ENCODE assay signal across 9 cellular contexts in the genomic region with DNA sequence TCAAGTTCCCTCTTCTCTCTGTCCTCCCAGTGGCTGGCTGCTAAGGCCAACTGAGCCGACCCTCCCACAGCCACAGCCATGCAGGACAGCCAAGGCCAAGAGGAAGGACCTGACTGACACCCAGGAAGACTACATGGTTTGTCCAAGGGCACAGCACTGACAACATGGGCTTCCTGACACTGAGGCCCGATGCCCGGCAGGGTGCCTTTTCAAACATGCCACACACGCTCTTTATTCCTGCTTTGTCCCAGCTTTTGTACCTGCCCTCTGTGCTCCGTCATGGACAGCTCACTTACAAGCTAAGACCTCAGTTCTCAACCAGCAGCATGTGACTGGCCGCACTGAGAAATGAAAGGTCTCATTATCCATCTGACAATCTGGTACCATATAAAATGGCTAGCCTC. TPM values are rescaled to one million over a fixed set of nuclear protein-coding genes. Genes with fewer than 3 reads are reported as not detected.
A peak's percentile ranks its signal among the peaks of the same experiment; 100 is the strongest.
DNase-seq lines count a peak whose midpoint lies in the region; ATAC-seq and TF ChIP-seq lines count a peak whose summit lies in the region.
"Had no signal": no experiment of that assay in that cellular context is flagged by ENCODE, and none has a peak within 500 bp of the region (broad histone marks: within the 10 kb centered on the region; RNA-seq: fewer than 3 reads in every experiment).

No MANE protein-coding gene starts in this region.

- H3K4me3 ChIP-seq in SK-N-SH (ENCODE audit: low read depth in 2 of 2, low read length in 1 of 2), result no peak overlapping the region

- peak overlapping the region; percentile 87 to 91 for H3K27ac ChIP-seq in SK-N-SH (ENCODE audit: low read depth in 2 of 2, low read length in 1 of 2)

- DNase-seq in CD1c-positive myeloid dendritic cell (ENCODE audit: extremely low spot score) (peak; percentile 52), SK-N-SH (no peak), Right ventricle myocardium superior (no peak), pons (ENCODE audit: low spot score) (peak; percentile 67), T-cell (no peak), inferior parietal cortex (ENCODE audit: extremely low spot score) (no peak)
- no peak for DNase-seq in activated CD4-positive, CD25-positive, alpha-beta regulatory T cell treated with anti-CD3 and anti-CD28 coated beads, Interleukin-2, amount 50 U/mL, for 72 hours
- DNase-seq in T-helper 2 cell treated with Interferon-gamma antibody and Interleukin-4, amounts not matched to agents 5 μg/mL and 100 μg/mL, for 36 hours (ENCODE audit: low spot score), result no peak
- DNase-seq: activated CD4-positive, CD25-positive, alpha-beta regulatory T cell had no signal

- H3K9ac ChIP-seq in SK-N-SH, result peak overlapping the region; percentile 45

- CTCF ChIA-PET in SK-N-SH (lab: Yijun Ruan, JAX), result interaction anchor here (0.6 to 4.0 kb wide), 13 partner anchors 9 to 284 kb away, joined by 3 to 17 read pairs (median 4); no protein-coding TSS in a partner anchor
- CTCF ChIA-PET in T-cell (lab: Charles Lee), result no interaction called here

- H3K27me3 Mint-ChIP-seq in T-cell, result no peaks in the 10 kb centered on the region
- no peaks in the 10 kb centered on the region for H3K27me3 Mint-ChIP-seq in T-helper 2 cell treated with Interferon-gamma antibody and Interleukin-4, amounts not matched to agents 5 μg/mL and 100 μg/mL, for 36 hours (ENCODE audit: low read depth)

- peaks cover 48% of the 10 kb centered on the region in 2 experiments for H3K4me1 ChIP-seq in SK-N-SH (ENCODE audit: control insufficient read depth in 1 of 2, insufficient read depth in 2 of 2, low read depth in 1 of 2, low read length in 1 of 2)

- peak overlapping the region; percentile 66 for H3K4me2 ChIP-seq in SK-N-SH

- H3K36me3 Mint-ChIP-seq in T-cell, result peaks cover 27% of the 10 kb centered on the region
- peaks cover 8% of the 10 kb centered on the region for H3K36me3 Mint-ChIP-seq in T-helper 2 cell treated with Interferon-gamma antibody and Interleukin-4, amounts not matched to agents 5 μg/mL and 100 μg/mL, for 36 hours (ENCODE audit: low read depth)

- 97% methylated on average over 6 of the region's 6 CpGs for WGBS in SK-N-SH (ENCODE audit: low lambda C conversion rate)

- H3K4me1 Mint-ChIP-seq in T-cell, result peaks cover 25 to 45% (median 36%) of the 10 kb centered on the region in 3 donors
- H3K4me1 Mint-ChIP-seq in T-helper 2 cell treated with Interferon-gamma antibody and Interleukin-4, amounts not matched to agents 5 μg/mL and 100 μg/mL, for 36 hours (ENCODE audit: low read depth), result peaks cover 11% of the 10 kb centered on the region

- peak; percentile 30 for ATAC-seq in Right ventricle myocardium superior (ENCODE audit: poor library complexity)
- no peak for ATAC-seq in T-cell (replicated peaks in 1 of 4)

- intact Hi-C loops in Right ventricle myocardium superior (cut with DNase I), result no loop called here

- H3K9me2 ChIP-seq in SK-N-SH, result no peaks in the 10 kb centered on the region

- peak overlapping the region in 1 of 3 donors; percentile 36 for H3K4me3 Mint-ChIP-seq in T-cell
- no peak overlapping the region for H3K4me3 Mint-ChIP-seq in T-helper 2 cell treated with Interferon-gamma antibody and Interleukin-4, amounts not matched to agents 5 μg/mL and 100 μg/mL, for 36 hours

- peaks cover 83% of the 10 kb centered on the region for H3K79me2 ChIP-seq in SK-N-SH (ENCODE audit: insufficient read depth)

- no peak for TF ChIP-seq RAD21 in SK-N-SH (IDR thresholded peaks at IDR 0.05; ENCODE audit: low read length)

- peaks cover 0 to 3% (median 0%) of the 10 kb centered on the region in 3 donors for H3K9me3 Mint-ChIP-seq in T-cell
- H3K9me3 Mint-ChIP-seq in T-helper 2 cell treated with Interferon-gamma antibody and Interleukin-4, amounts not matched to agents 5 μg/mL and 100 μg/mL, for 36 hours, result no peaks in the 10 kb centered on the region

- POLR2A ChIA-PET in SK-N-SH (lab: Yijun Ruan, JAX), result interaction anchor here (1.0 to 1.9 kb wide), 3 partner anchors 23 to 71 kb away, joined by 3 to 6 read pairs (median 5); no protein-coding TSS in a partner anchor
- POLR2A ChIA-PET in T-cell (lab: Charles Lee), result no interaction called here

- no peaks in the 10 kb centered on the region for H3K27me3 ChIP-seq in SK-N-SH (ENCODE audit: insufficient read depth)

- no peaks in the 10 kb centered on the region for H3K9me3 ChIP-seq in SK-N-SH

- H3K36me3 ChIP-seq in SK-N-SH (replicated peaks in 1 of 2; ENCODE audit: control insufficient read depth in 1 of 2, insufficient read depth in 2 of 2, low read length in 1 of 2), result peaks cover 15 to 17% of the 10 kb centered on the region in 2 experiments

- peaks cover 30% of the 10 kb centered on the region for H3F3A ChIP-seq in SK-N-SH (replicated peaks; ENCODE audit: insufficient read depth)

- no peaks in the 10 kb centered on the region for H4K20me1 ChIP-seq in SK-N-SH (ENCODE audit: insufficient read depth)

- TF ChIP-seq CTCF in SK-N-SH (IDR thresholded peaks at IDR 0.05), result no peak

- H3K27ac Mint-ChIP-seq in T-cell, result no peak overlapping the region
- H3K27ac Mint-ChIP-seq in T-helper 2 cell treated with Interferon-gamma antibody and Interleukin-4, amounts not matched to agents 5 μg/mL and 100 μg/mL, for 36 hours, result no peak overlapping the region

- H2AFZ ChIP-seq in SK-N-SH (ENCODE audit: low read depth), result no peak overlapping the region

- TF ChIP-seq EP300 in SK-N-SH (IDR thresholded peaks at IDR 0.05; ENCODE audit: borderline replicate concordance in 1 of 2, low read depth in 1 of 2, low read length in 1 of 2), result no peak

TF ChIP-seq in SK-N-SH, 30 proteins besides CTCF, POLR2A, EP300 and RAD21 (continues in another document):
- TF ChIP-seq FOSL2 (IDR thresholded peaks at IDR 0.05; ENCODE audit: borderline replicate concordance, low read depth) (no peak), EZH2phosphoT487 (IDR thresholded peaks at IDR 0.05; ENCODE audit: borderline replicate concordance, low read depth) (no peak), RFX5 (IDR thresholded peaks at IDR 0.05; ENCODE audit: low read length) (no peak), SIN3A (IDR thresholded peaks at IDR 0.05; ENCODE audit: borderline replicate concordance, low read depth, low read length) (no peak), TCF12 (IDR thresholded peaks at IDR 0.05) (no peak), RXRA (IDR thresholded peaks at IDR 0.05; ENCODE audit: borderline replicate concordance, low read depth) (no peak), TEAD4 (IDR thresholded peaks at IDR 0.05; ENCODE audit: borderline replicate concordance, insufficient read depth) (no peak), ZBTB33 (IDR thresholded peaks at IDR 0.05; ENCODE audit: borderline replicate concordance, low read depth) (no peak), FOXJ3 (CRISPR knock-in tag; IDR thresholded peaks at IDR 0.05) (no peak), MXI1 (IDR thresholded peaks at IDR 0.05; ENCODE audit: low read depth, low read length) (no peak; the same call in 1 of the 2 replicates), GABPA (IDR thresholded peaks at IDR 0.05; ENCODE audit: low read depth) (no peak), NFIC (IDR thresholded peaks at IDR 0.05; ENCODE audit: borderline replicate concordance) (no peak), POLR2AphosphoS5 (IDR thresholded peaks at IDR 0.05; ENCODE audit: low read depth, low read length) (no peak)
- TF ChIP-seq, protein P1, sequence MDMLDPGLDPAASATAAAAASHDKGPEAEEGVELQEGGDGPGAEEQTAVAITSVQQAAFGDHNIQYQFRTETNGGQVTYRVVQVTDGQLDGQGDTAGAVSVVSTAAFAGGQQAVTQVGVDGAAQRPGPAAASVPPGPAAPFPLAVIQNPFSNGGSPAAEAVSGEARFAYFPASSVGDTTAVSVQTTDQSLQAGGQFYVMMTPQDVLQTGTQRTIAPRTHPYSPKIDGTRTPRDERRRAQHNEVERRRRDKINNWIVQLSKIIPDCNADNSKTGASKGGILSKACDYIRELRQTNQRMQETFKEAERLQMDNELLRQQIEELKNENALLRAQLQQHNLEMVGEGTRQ (IDR thresholded peaks at IDR 0.05; ENCODE audit: borderline replicate concordance, low read depth, low read length), result no peak

RNA-seq across cellular contexts. Expression of gene TEX2, which starts 45.8 kb away (rescaled TPM):
- 24.0 and 30.7 TPM in 2 replicates for polyA plus RNA-seq in SK-N-SH (2012; rRNA removed)
- 26.9 and 29.1 TPM in 2 replicates for polyA plus RNA-seq in SK-N-SH (2012; cell fraction: cytosol; rRNA removed)
- 24.0 and 32.4 TPM in 2 replicates for polyA plus RNA-seq in SK-N-SH (2012; cell fraction: nucleus; rRNA removed)
- total RNA-seq in Right ventricle myocardium superior (54.0 TPM), T-cell (10 to 100 TPM; 12.5 to 16.4 (median 14.8) TPM)

Comparison
In these comparisons a context has a peak if more than half of its experiments do, and no peak if none do; other contexts are left out.
1. DNase-seq: peak in CD1c-positive myeloid dendritic cell (single experiment) and pons (single experiment); none in SK-N-SH (single experiment), Right ventricle myocardium superior (single experiment), T-cell (0 of 34), activated CD4-positive, CD25-positive, alpha-beta regulatory T cell treated with anti-CD3 and anti-CD28 coated beads, Interleukin-2, amount 50 U/mL, for 72 hours (single experiment), T-helper 2 cell treated with Interferon-gamma antibody and Interleukin-4, amounts not matched to agents 5 μg/mL and 100 μg/mL, for 36 hours (single experiment) and inferior parietal cortex (single experiment).